18 cellular contexts compared by ENCODE assay signal in the genomic region with DNA sequence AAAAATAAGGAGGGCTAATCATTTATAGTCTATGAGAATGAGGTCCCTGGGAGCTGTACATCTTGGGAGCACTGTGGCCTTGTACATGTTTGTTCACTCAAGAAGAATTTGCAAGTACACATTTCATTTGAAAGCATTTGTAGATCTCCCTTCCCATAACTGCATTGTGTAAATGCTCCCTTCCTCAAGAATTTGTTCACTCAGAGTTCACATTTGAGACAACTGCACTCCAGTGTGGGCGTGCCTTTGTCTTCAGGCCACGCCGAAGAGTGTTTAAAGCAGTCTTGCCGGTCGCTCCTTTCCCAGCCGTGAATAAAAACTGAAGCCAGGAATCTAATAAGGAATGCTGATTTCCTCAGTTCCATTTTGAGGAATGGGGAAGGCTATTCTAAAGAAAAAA.
"Had no signal": no experiment of that assay in that cellular context is flagged by ENCODE, and none has a peak within 500 bp of the region (broad histone marks: within the 10 kb centered on the region; RNA-seq: fewer than 3 reads in every experiment).

No MANE protein-coding gene starts in this region.

- H3K9me3 ChIP-seq: mucosa of descending colon, neutrophil, right atrium auricular region had no signal

- ATAC-seq: activated CD8-positive, alpha-beta memory T cell treated with anti-CD3 and anti-CD28 coated beads, Interleukin-2, amount 10 ng/mL, durations not matched to agents 7 days and 5 days; esophagus mucosa; foreskin keratinocyte; mucosa of descending colon; naive thymus-derived CD8-positive, alpha-beta T cell; SK-N-SH treated with all-trans-retinoic acid at 6 μM for 48 hours; stimulated activated naive CD8-positive, alpha-beta T cell treated with anti-CD3 and anti-CD28 coated beads, Interleukin-15, amount 100 ng/mL, for 72 hours had no signal

- H3K27me3 Mint-ChIP-seq: activated CD8-positive, alpha-beta memory T cell treated with anti-CD3 and anti-CD28 coated beads, Interleukin-2, amount 10 ng/mL, durations not matched to agents 7 days and 5 days; activated naive CD4-positive, alpha-beta T cell treated with anti-CD3 and anti-CD28 coated beads, Interleukin-2, amount 10 ng/mL, durations not matched to agents 7 days and 5 days had no signal

- H3K36me3 Mint-ChIP-seq: activated CD8-positive, alpha-beta memory T cell treated with anti-CD3 and anti-CD28 coated beads, Interleukin-2, amount 10 ng/mL, durations not matched to agents 7 days and 5 days; activated naive CD4-positive, alpha-beta T cell treated with anti-CD3 and anti-CD28 coated beads, Interleukin-2, amount 10 ng/mL, durations not matched to agents 7 days and 5 days; naive thymus-derived CD8-positive, alpha-beta T cell had no signal

- H3K27ac ChIP-seq: coronary artery, foreskin keratinocyte, neutrophil, right atrium auricular region, VCaP had no signal

- H3K4me3 Mint-ChIP-seq: activated CD8-positive, alpha-beta memory T cell treated with anti-CD3 and anti-CD28 coated beads, Interleukin-2, amount 10 ng/mL, durations not matched to agents 7 days and 5 days; activated naive CD4-positive, alpha-beta T cell treated with anti-CD3 and anti-CD28 coated beads, Interleukin-2, amount 10 ng/mL, durations not matched to agents 7 days and 5 days; naive thymus-derived CD8-positive, alpha-beta T cell; stimulated activated naive CD8-positive, alpha-beta T cell treated with anti-CD3 and anti-CD28 coated beads, Interleukin-15, amount 100 ng/mL, for 72 hours had no signal

- H3K4me1 Mint-ChIP-seq: activated CD8-positive, alpha-beta memory T cell treated with anti-CD3 and anti-CD28 coated beads, Interleukin-2, amount 10 ng/mL, durations not matched to agents 7 days and 5 days; activated naive CD4-positive, alpha-beta T cell treated with anti-CD3 and anti-CD28 coated beads, Interleukin-2, amount 10 ng/mL, durations not matched to agents 7 days and 5 days; naive thymus-derived CD8-positive, alpha-beta T cell; stimulated activated naive CD8-positive, alpha-beta T cell treated with anti-CD3 and anti-CD28 coated beads, Interleukin-15, amount 100 ng/mL, for 72 hours had no signal

- H3K4me1 ChIP-seq: foreskin keratinocyte, right atrium auricular region had no signal

- DNase-seq: activated CD4-positive, alpha-beta T cell treated with anti-CD3 and anti-CD28 coated beads for 1 hour; activated CD4-positive, alpha-beta T cell treated with anti-CD3 and anti-CD28 coated beads, Interleukin-2, amount 50 U/mL, for 48 hours; activated CD8-positive, alpha-beta memory T cell treated with anti-CD3 and anti-CD28 coated beads, Interleukin-2, amount 10 ng/mL, durations not matched to agents 7 days and 5 days; activated naive CD4-positive, alpha-beta T cell treated with anti-CD3 and anti-CD28 coated beads, Interleukin-2, amount 10 ng/mL, durations not matched to agents 7 days and 5 days; activated T-cell treated with anti-CD3 and anti-CD28 coated beads, Interleukin-2, amount 50 U/mL, for 1 hour; caudate nucleus; foreskin keratinocyte; naive thymus-derived CD8-positive, alpha-beta T cell; stimulated activated naive CD8-positive, alpha-beta T cell treated with anti-CD3 and anti-CD28 coated beads, Interleukin-15, amount 100 ng/mL, for 72 hours; T-helper 1 cell had no signal

- H3K27ac Mint-ChIP-seq: activated CD8-positive, alpha-beta memory T cell treated with anti-CD3 and anti-CD28 coated beads, Interleukin-2, amount 10 ng/mL, durations not matched to agents 7 days and 5 days; activated naive CD4-positive, alpha-beta T cell treated with anti-CD3 and anti-CD28 coated beads, Interleukin-2, amount 10 ng/mL, durations not matched to agents 7 days and 5 days; activated T-helper 2 cell treated with anti-CD3 and anti-CD28 coated beads, Interferon-gamma antibody, Interleukin-2, Interleukin-4, amounts not matched to agents 10 μg/mL and 5 μg/mL and 100 μg/mL, durations not matched to agents 14 hours and 24 hours and 36 hours; naive thymus-derived CD8-positive, alpha-beta T cell; stimulated activated naive CD8-positive, alpha-beta T cell treated with anti-CD3 and anti-CD28 coated beads, Interleukin-15, amount 100 ng/mL, for 72 hours had no signal

- H3K36me3 ChIP-seq: neutrophil, right atrium auricular region had no signal

- H3K27me3 ChIP-seq: right atrium auricular region had no signal

- H3K4me3 ChIP-seq: coronary artery, mucosa of descending colon, right atrium auricular region had no signal

- H3K9me3 Mint-ChIP-seq: activated naive CD4-positive, alpha-beta T cell treated with anti-CD3 and anti-CD28 coated beads, Interleukin-2, amount 10 ng/mL, durations not matched to agents 7 days and 5 days; activated T-helper 2 cell treated with anti-CD3 and anti-CD28 coated beads, Interferon-gamma antibody, Interleukin-2, Interleukin-4, amounts not matched to agents 10 μg/mL and 5 μg/mL and 100 μg/mL, durations not matched to agents 14 hours and 24 hours and 36 hours; naive thymus-derived CD8-positive, alpha-beta T cell; stimulated activated naive CD8-positive, alpha-beta T cell treated with anti-CD3 and anti-CD28 coated beads, Interleukin-15, amount 100 ng/mL, for 72 hours had no signal
